ENCODE assay signal across 14 cellular contexts in genomic region chr1:109883248-109883955, GRCh38. TPM values are rescaled to one million over a fixed set of nuclear protein-coding genes. Genes with fewer than 3 reads are reported as not detected.
DNase-seq lines count a peak whose midpoint lies in the region; ATAC-seq and TF ChIP-seq lines count a peak whose summit lies in the region.
"Had no signal": no experiment of that assay in that cellular context is flagged by ENCODE, and none has a peak within 500 bp of the region (broad histone marks: within the 10 kb centered on the region; RNA-seq: fewer than 3 reads in every experiment).

No MANE protein-coding gene starts in this region.

- H3K4me1 ChIP-seq in heart left ventricle (peaks cover 4 to 57% (median 19%) of the 10 kb centered on the region in 12 donors), prostate gland (replicated peaks) (peaks cover 5% of the 10 kb centered on the region), vagina (peaks cover 38% of the 10 kb centered on the region)

- no peaks in the 10 kb centered on the region for H3K27me3 Mint-ChIP-seq in activated naive CD8-positive, alpha-beta T cell
- H3K27me3 Mint-ChIP-seq in activated naive CD8-positive, alpha-beta T cell treated with anti-CD3 and anti-CD28 coated beads, Interleukin-2, amount 50 U/mL, for 24 hours, result no peaks in the 10 kb centered on the region

- H3K36me3 ChIP-seq in heart left ventricle, result no peaks in the 10 kb centered on the region
- no peaks in the 10 kb centered on the region for H3K36me3 ChIP-seq in prostate gland
- no peaks in the 10 kb centered on the region for H3K36me3 ChIP-seq in vagina

- H3K9me3 ChIP-seq in heart left ventricle (no peaks in the 10 kb centered on the region), prostate gland (no peaks in the 10 kb centered on the region), vagina (no peaks in the 10 kb centered on the region)

- ATAC-seq in activated naive CD8-positive, alpha-beta T cell treated with anti-CD3 and anti-CD28 coated beads, Interleukin-2, amount 50 U/mL, for 24 hours, result no peak
- ATAC-seq in heart left ventricle (peak; percentile 49 to 80 (median 66)), HG02981 (IDR thresholded peaks at IDR 0.05; ENCODE audit: unreplicated experiment) (no peak)
- no peak for ATAC-seq in activated CD4-positive, CD25-positive, alpha-beta regulatory T cell treated with anti-CD3 and anti-CD28 coated beads, Interleukin-2, amount 50 U/mL, for 24 hours

- TF ChIP-seq POLR2A in heart left ventricle (IDR thresholded peaks at IDR 0.05) (no peak), prostate gland (IDR thresholded peaks at IDR 0.05) (no peak), vagina (IDR thresholded peaks at IDR 0.05) (no peak)

- H3K4me3 Mint-ChIP-seq in activated naive CD8-positive, alpha-beta T cell, result no peak overlapping the region
- no peak overlapping the region for H3K4me3 Mint-ChIP-seq in activated naive CD8-positive, alpha-beta T cell treated with anti-CD3 and anti-CD28 coated beads, Interleukin-2, amount 50 U/mL, for 24 hours

- H3K4me3 ChIP-seq in heart left ventricle, result no peak overlapping the region
- no peak overlapping the region for H3K4me3 ChIP-seq in prostate gland
- H3K4me3 ChIP-seq in vagina, result no peak overlapping the region

- H3K9me3 Mint-ChIP-seq in activated naive CD8-positive, alpha-beta T cell (ENCODE audit: low read depth), result no peaks in the 10 kb centered on the region
- H3K9me3 Mint-ChIP-seq in activated naive CD8-positive, alpha-beta T cell treated with anti-CD3 and anti-CD28 coated beads, Interleukin-2, amount 50 U/mL, for 24 hours, result no peaks in the 10 kb centered on the region

- intact Hi-C loops in heart left ventricle (cut with DNase I) (no loop called here), prostate gland (cut with DNase I) (no loop called here), vagina (cut with DNase I) (no loop called here)

- no peak for DNase-seq in activated naive CD8-positive, alpha-beta T cell treated with anti-CD3 and anti-CD28 coated beads, Interleukin-2, amount 50 U/mL, for 24 hours
- peak in 2 of 5 donors; percentile 33 to 67 for DNase-seq in heart left ventricle
- no peak for DNase-seq in prostate gland (ENCODE audit: low spot score)
- no peak for DNase-seq in vagina (ENCODE audit: extremely low spot score in 2 of 2)
- no peak for DNase-seq in NCI-H510A treated with DMSO at 0.1 percent for 48 hours (lab: John Stamatoyannopoulos, UW)
- DNase-seq: effector CD4-positive, alpha-beta T cell; foreskin fibroblast; GF-D8; NCI-H1694; retina; stimulated activated CD4-positive, alpha-beta T cell treated with anti-CD3 and anti-CD28 coated beads, Interleukin-2, amount 100 ng/mL, for 48 hours had no signal

- H3K27me3 ChIP-seq in heart left ventricle (no peaks in the 10 kb centered on the region), prostate gland (replicated peaks; ENCODE audit: insufficient read depth) (no peaks in the 10 kb centered on the region), vagina (no peaks in the 10 kb centered on the region)

- 56 to 59% (median 57%) methylated on average over 9 of the region's 9 CpGs for WGBS in heart left ventricle, 4 donors
- WGBS in prostate gland, result 69% methylated on average over 9 of the region's 9 CpGs

- TF ChIP-seq CTCF in heart left ventricle (IDR thresholded peaks at IDR 0.05) (no peak), prostate gland (IDR thresholded peaks at IDR 0.05) (no peak), vagina (IDR thresholded peaks at IDR 0.05) (no peak)

- peak overlapping the region; percentile 16 for H3K27ac Mint-ChIP-seq in activated naive CD8-positive, alpha-beta T cell
- H3K27ac Mint-ChIP-seq in activated naive CD8-positive, alpha-beta T cell treated with anti-CD3 and anti-CD28 coated beads, Interleukin-2, amount 50 U/mL, for 24 hours, result no peak overlapping the region

- H3K36me3 Mint-ChIP-seq in activated naive CD8-positive, alpha-beta T cell, result no peaks in the 10 kb centered on the region
- H3K36me3 Mint-ChIP-seq in activated naive CD8-positive, alpha-beta T cell treated with anti-CD3 and anti-CD28 coated beads, Interleukin-2, amount 50 U/mL, for 24 hours (ENCODE audit: low read depth), result no peaks in the 10 kb centered on the region

- no peaks in the 10 kb centered on the region for H3K4me1 Mint-ChIP-seq in activated naive CD8-positive, alpha-beta T cell (ENCODE audit: low read depth)
- peaks cover 26% of the 10 kb centered on the region for H3K4me1 Mint-ChIP-seq in activated naive CD8-positive, alpha-beta T cell treated with anti-CD3 and anti-CD28 coated beads, Interleukin-2, amount 50 U/mL, for 24 hours

- peak overlapping the region in 11 of 12 donors; percentile 2 to 73 (median 54) for H3K27ac ChIP-seq in heart left ventricle
- peak overlapping the region; percentile 16 to 24 for H3K27ac ChIP-seq in prostate gland
- peak overlapping the region; percentile 60 for H3K27ac ChIP-seq in vagina

RNA-seq across cellular contexts. Expression of gene CSF1, which starts 27.2 kb away (rescaled TPM):
- total RNA-seq in heart left ventricle (10 to 100 TPM in 8 of 9 donors, 1 to 10 TPM in 1; 9.0 to 64.8 (median 14.5) TPM), prostate gland (10 to 100 TPM; 18.4 to 31.5 TPM), vagina (159 TPM)
- polyA plus RNA-seq in heart left ventricle, result 1 to 10 TPM; 9.1 to 9.9 TPM

Comparison
In these comparisons a context has a peak if more than half of its experiments do, and no peak if none do; other contexts are left out.
1. ATAC-seq: peak in heart left ventricle (4 of 4); none in activated naive CD8-positive, alpha-beta T cell treated with anti-CD3 and anti-CD28 coated beads, Interleukin-2, amount 50 U/mL, for 24 hours (single experiment), activated CD4-positive, CD25-positive, alpha-beta regulatory T cell treated with anti-CD3 and anti-CD28 coated beads, Interleukin-2, amount 50 U/mL, for 24 hours (0 of 2) and HG02981 (single experiment).
2. Peak in every context shown above with its lines, with median percentiles within 50 percentile points of each other: H3K27ac ChIP-seq.